In genomic region chr7:711967-712600, GRCh38 we compare ENCODE assay signal across 8 cellular contexts. TPM values are rescaled to one million over a fixed set of nuclear protein-coding genes. Genes with fewer than 3 reads are reported as not detected.
DNase-seq lines count a peak whose midpoint lies in the region; ATAC-seq and TF ChIP-seq lines count a peak whose summit lies in the region.

No MANE protein-coding gene starts in this region.

- H3K4me1 ChIP-seq in mucosa of stomach (ENCODE audit: control insufficient read depth, insufficient read depth, low read length): peaks cover 7% of the 10 kb centered on the region
- H3K4me1 ChIP-seq in vagina: peaks cover 13% of the 10 kb centered on the region

- DNase-seq in stimulated activated CD4-positive, alpha-beta T cell treated with anti-CD3 and anti-CD28 coated beads, Interleukin-4, amount 100 ng/mL, for 1 hour: peak; percentile 36
- DNase-seq in stimulated activated CD4-positive, alpha-beta T cell treated with anti-CD3 and anti-CD28 coated beads, Interleukin-4, amount 100 ng/mL, for 24 hours: no peak
- DNase-seq in dorsolateral prefrontal cortex (peak in 3 of 10 donors; percentile 26 to 39 (median 32)), vagina (ENCODE audit: extremely low spot score in 2 of 2) (no peak), mucosa of gallbladder (ENCODE audit: low spot score) (no peak)

- no peak for ATAC-seq in GM18907 (IDR thresholded peaks at IDR 0.05; ENCODE audit: unreplicated experiment)
- ATAC-seq in GM21515 (IDR thresholded peaks at IDR 0.05; ENCODE audit: unreplicated experiment): no peak

- TF ChIP-seq POLR2A in vagina (IDR thresholded peaks at IDR 0.05): no peak

- TF ChIP-seq CTCF in dorsolateral prefrontal cortex (IDR thresholded peaks at IDR 0.05 in 54 of 56, conservative IDR thresholded peaks at IDR 0.05 in 2 of 56; ENCODE audit: low read depth in 1 of 56, partially characterized antibody in 56 of 56) (no peak), vagina (IDR thresholded peaks at IDR 0.05) (no peak)

- H3K27ac ChIP-seq in dorsolateral prefrontal cortex: peak overlapping the region in 47 of 59 donors; percentile 42 to 93 (median 72)
- peak overlapping the region; percentile 60 for H3K27ac ChIP-seq in vagina

- H3K9me3 ChIP-seq in mucosa of stomach (ENCODE audit: control insufficient read depth, low read length) (no peaks in the 10 kb centered on the region), vagina (no peaks in the 10 kb centered on the region)

- H3K27me3 ChIP-seq in dorsolateral prefrontal cortex (peaks cover 0 to 9% (median 0%) of the 10 kb centered on the region in 45 donors), mucosa of stomach (ENCODE audit: control insufficient read depth, insufficient read depth, low read length) (peaks cover 9% of the 10 kb centered on the region), vagina (no peaks in the 10 kb centered on the region)

- H3K4me3 ChIP-seq in dorsolateral prefrontal cortex (peak overlapping the region; percentile 25 to 77 (median 61)), mucosa of stomach (ENCODE audit: low read length) (no peak overlapping the region), vagina (peak overlapping the region; percentile 56 to 93)

- intact Hi-C loops in dorsolateral prefrontal cortex (cut with DNase I) (no loop called here), vagina (cut with DNase I) (no loop called here)

- no peaks in the 10 kb centered on the region for H3K36me3 ChIP-seq in mucosa of stomach (ENCODE audit: control insufficient read depth, insufficient read depth, low read length)
- no peaks in the 10 kb centered on the region for H3K36me3 ChIP-seq in vagina

- peak overlapping the region; percentile 47 for H3K9ac ChIP-seq in mucosa of stomach (ENCODE audit: low read length)

RNA-seq across cellular contexts. Expression of gene DNAAF5, which starts 14.4 kb away (rescaled TPM):
- 10 to 100 TPM; 12.7 to 37.3 (median 20.9) TPM for total RNA-seq in dorsolateral prefrontal cortex
- 29.7 TPM for total RNA-seq in vagina
- 30.9 TPM for total RNA-seq in mucosa of gallbladder

RNA-seq across cellular contexts. Expression of gene PRKAR1B, which starts 15.0 kb away (rescaled TPM):
- total RNA-seq in dorsolateral prefrontal cortex (100 to 1,000 TPM; 131 to 616 (median 457) TPM), vagina (31.4 TPM), mucosa of gallbladder (19.9 TPM)
